ENCODE assay signal across 16 cellular contexts in the genomic region with DNA sequence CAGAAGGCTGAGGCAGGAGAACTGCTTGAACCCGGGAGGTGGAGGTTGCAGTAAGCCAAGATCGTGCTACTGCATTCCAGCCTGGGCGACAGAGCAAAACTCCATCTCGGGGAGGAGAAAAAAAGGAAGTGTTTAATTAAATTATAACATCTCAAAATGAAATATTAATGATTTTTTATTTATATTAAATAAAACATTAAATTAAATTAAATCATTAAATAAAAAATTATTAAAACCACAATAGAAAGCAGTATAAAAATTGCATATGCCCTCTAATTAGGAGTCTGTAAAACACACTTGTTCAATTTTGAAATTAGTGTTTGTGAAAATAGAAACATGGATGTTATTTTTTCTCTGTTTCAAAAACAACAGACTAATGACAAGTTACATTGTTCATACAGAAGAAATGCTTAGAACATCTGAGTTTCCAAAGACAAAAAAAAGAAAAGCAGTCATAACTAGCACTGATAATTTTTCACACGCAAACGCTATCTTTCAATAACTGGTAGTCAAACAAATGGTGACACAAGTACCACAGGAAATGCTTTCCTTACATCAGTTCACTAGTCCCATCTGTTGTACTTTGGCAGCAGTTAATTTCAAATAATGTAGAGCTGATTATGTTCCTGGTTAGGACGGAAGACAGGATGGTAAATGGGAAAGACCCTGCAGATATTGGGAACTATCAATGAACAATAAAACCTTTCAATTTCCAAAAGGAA. TPM values are rescaled to one million over a fixed set of nuclear protein-coding genes. Genes with fewer than 3 reads are reported as not detected.
DNase-seq lines count a peak whose midpoint lies in the region; ATAC-seq, FAIRE-seq and TF ChIP-seq lines count a peak whose summit lies in the region.
"Had no signal": no experiment of that assay in that cellular context is flagged by ENCODE, and none has a peak within 500 bp of the region (broad histone marks: within the 10 kb centered on the region; RNA-seq: fewer than 3 reads in every experiment).

No MANE protein-coding gene starts in this region.

- H2AK5ac ChIP-seq in trophoblast cell (ENCODE audit: low read length) = no peak overlapping the region

- no peak overlapping the region for H2BK5ac ChIP-seq in trophoblast cell (ENCODE audit: low read depth, low read length, poor library complexity)

- no peak overlapping the region for H3K14ac ChIP-seq in trophoblast cell (ENCODE audit: low read length)

- CTCF ChIA-PET in K562 (lab: Yijun Ruan, JAX; ENCODE audit: low intra/inter-chr PET ratio) = no interaction called here

- no peak overlapping the region for H3K4ac ChIP-seq in trophoblast cell (ENCODE audit: low read depth, low read length)

- ATAC-seq in K562 = no peak
- no peak for ATAC-seq in HG03108 (IDR thresholded peaks at IDR 0.05; ENCODE audit: unreplicated experiment)
- ATAC-seq in GM21515 (IDR thresholded peaks at IDR 0.05; ENCODE audit: unreplicated experiment) = no peak
- ATAC-seq: GM23338 had no signal

- H3K18ac ChIP-seq in trophoblast cell (ENCODE audit: low read length) = no peak overlapping the region

- TF ChIP-seq RAD21 in K562 (CRISPR knock-in tag; conservative IDR thresholded peaks at IDR 0.05 in 1 of 2, IDR thresholded peaks at IDR 0.05 in 1 of 2) = no peak

- H3K9me3 ChIP-seq in K562 (replicated peaks; ENCODE audit: control insufficient read depth, insufficient read depth, low read depth, low read length) (no peaks in the 10 kb centered on the region), kidney (ENCODE audit: control insufficient read depth in 1 of 2, low read length in 2 of 2) (no peaks in the 10 kb centered on the region), trophoblast cell (ENCODE audit: insufficient read depth, low read depth, low read length) (no peaks in the 10 kb centered on the region)
- H3K9me3 ChIP-seq: BLaER1, MG63, SK-N-SH had no signal

- in situ Hi-C loops in K562 (cut with MboI) = no loop called here

- no peak overlapping the region for H3K4me2 ChIP-seq in K562 (ENCODE audit: insufficient read depth, low read length)
- no peak overlapping the region for H3K4me2 ChIP-seq in trophoblast cell (ENCODE audit: low read length)
- H3K4me2 ChIP-seq: BLaER1, GM23338, KMS-11, SK-N-SH had no signal

- H4K20me1 ChIP-seq in K562 (replicated peaks; ENCODE audit: control insufficient read depth, insufficient read depth, low read length) = no peaks in the 10 kb centered on the region

- TF ChIP-seq CTCF in K562 (IDR thresholded peaks at IDR 0.05 in 2 of 3, conservative IDR thresholded peaks at IDR 0.05 in 1 of 3; ENCODE audit: insufficient read depth in 2 of 3, low read depth in 1 of 3, low read length in 3 of 3) (no peak), kidney (IDR thresholded peaks at IDR 0.05; ENCODE audit: borderline replicate concordance, extremely low read depth, insufficient read depth) (no peak)

- H3K79me1 ChIP-seq in trophoblast cell (ENCODE audit: low read length) = no peaks in the 10 kb centered on the region

- no peak overlapping the region for H2BK120ac ChIP-seq in trophoblast cell (ENCODE audit: insufficient read depth, low read length, poor library complexity)

- TF ChIP-seq EP300 in K562 (IDR thresholded peaks at IDR 0.05; ENCODE audit: low read length) = no peak

- no peak overlapping the region for H3K9ac ChIP-seq in K562 (ENCODE audit: insufficient read depth in 1 of 2, low read depth in 2 of 2, low read length in 2 of 2)
- H3K9ac ChIP-seq in kidney (ENCODE audit: low read length in 2 of 2) = no peak overlapping the region
- no peak overlapping the region for H3K9ac ChIP-seq in trophoblast cell (ENCODE audit: low read length)
- H3K9ac ChIP-seq: BLaER1, KMS-11, SK-N-SH had no signal

- peak; percentile 85 for FAIRE-seq in G401.6 (lab: Jason Lieb, UNC)
- FAIRE-seq in K562 (lab: Jason Lieb, UNC) = no peak
- FAIRE-seq in kidney (lab: Jason Lieb, UNC) = peak; percentile 8

- no TSS peak for BruUV-seq in K562 (replicated peaks; lab: Mats Ljungman, UMichigan)

- no peak overlapping the region for H4K91ac ChIP-seq in trophoblast cell (ENCODE audit: low read depth, low read length)

- H3K4me3 ChIP-seq in K562 = no peak overlapping the region
- H3K4me3 ChIP-seq in kidney (ENCODE audit: low read length in 2 of 2) = no peak overlapping the region
- no peak overlapping the region for H3K4me3 ChIP-seq in trophoblast cell (ENCODE audit: low read depth, low read length)
- H3K4me3 ChIP-seq: BLaER1, GM23338, MG63 had no signal

- POLR2A ChIA-PET in K562 (lab: Yijun Ruan, JAX) = interaction anchor here (1.4 kb wide), 1 partner anchor 11 kb away, joined by 6 read pairs; no protein-coding TSS in a partner anchor

- H3K36me3 ChIP-seq in K562 (ENCODE audit: control insufficient read depth, insufficient read depth, low read length) (no peaks in the 10 kb centered on the region), kidney (ENCODE audit: control insufficient read depth in 1 of 2, insufficient read depth in 2 of 2, low read length in 2 of 2) (no peaks in the 10 kb centered on the region), trophoblast cell (ENCODE audit: control insufficient read depth in 1 of 2, insufficient read depth in 2 of 2, low read length in 2 of 2) (no peaks in the 10 kb centered on the region)
- H3K36me3 ChIP-seq: MG63 had no signal

- DNase-seq in NCI-H446 treated with DMSO at 0.1 percent for 48 hours (lab: John Stamatoyannopoulos, UW) (peak; percentile 45), K562 (ENCODE audit: extremely low read depth in 1 of 4, low spot score in 3 of 4) (no peak), kidney (no peak), trophoblast cell (no peak)
- no peak for DNase-seq in activated CD4-positive, CD25-positive, alpha-beta regulatory T cell (lab: John Stamatoyannopoulos, UW)
- DNase-seq: MG63, NCI-H1092 treated with DMSO at 0.1 percent for 48 hours, NCI-H2029, SK-N-SH, T-helper 1 cell had no signal

- no peak for TF ChIP-seq POLR2A in K562 (conservative IDR thresholded peaks at IDR 0.05)

- H3K79me2 ChIP-seq in K562 (ENCODE audit: control insufficient read depth, insufficient read depth, low read length) (peaks cover 19% of the 10 kb centered on the region), trophoblast cell (ENCODE audit: control insufficient read depth, insufficient read depth, low read length, poor library complexity) (no peaks in the 10 kb centered on the region)

- 81% methylated on average over 7 of the region's 7 CpGs for WGBS in K562 (ENCODE audit: insufficient coverage, low coverage, missing lambda C conversion rate)
- no CpG with 5 or more reads among the region's 7 CpGs for WGBS in trophoblast cell (ENCODE audit: extremely low coverage, insufficient coverage, insufficient read length)

- H3K27ac ChIP-seq in K562 (ENCODE audit: extremely low read depth, low read depth, low read length) (no peak overlapping the region), kidney (ENCODE audit: low read depth in 2 of 2, low read length in 2 of 2) (no peak overlapping the region), trophoblast cell (ENCODE audit: low read depth, low read length) (no peak overlapping the region)
- H3K27ac ChIP-seq: BLaER1, KMS-11 had no signal

- H3K4me1 ChIP-seq in K562 (replicated peaks in 1 of 2; ENCODE audit: control insufficient read depth in 2 of 2, insufficient read depth in 2 of 2, low read length in 2 of 2) = peaks cover 4 to 7% of the 10 kb centered on the region in 2 experiments; a peak in 3 of 5 replicates
- no peaks in the 10 kb centered on the region for H3K4me1 ChIP-seq in kidney (ENCODE audit: control insufficient read depth in 1 of 2, insufficient read depth in 1 of 2, low read depth in 1 of 2, low read length in 2 of 2)
- no peaks in the 10 kb centered on the region for H3K4me1 ChIP-seq in trophoblast cell (ENCODE audit: control insufficient read depth in 1 of 2, insufficient read depth in 2 of 2, low read length in 2 of 2)

- H4K8ac ChIP-seq in trophoblast cell (ENCODE audit: low read depth, low read length) = no peak overlapping the region

- no peak overlapping the region for H3K23ac ChIP-seq in trophoblast cell (ENCODE audit: low read length)

- H2AFZ ChIP-seq in K562 (ENCODE audit: low read depth, low read length) (no peak overlapping the region), trophoblast cell (ENCODE audit: insufficient read depth, low read length, poor library complexity) (no peak overlapping the region)
- H2AFZ ChIP-seq: GM23338 had no signal

- H3K27me3 ChIP-seq in K562 (ENCODE audit: control insufficient read depth in 2 of 2, insufficient read depth in 2 of 2, low read length in 2 of 2) = no peaks in the 10 kb centered on the region
- H3K27me3 ChIP-seq in trophoblast cell (ENCODE audit: insufficient read depth, low read length) = no peaks in the 10 kb centered on the region
- H3K27me3 ChIP-seq: BLaER1, MG63 had no signal

- intact Hi-C loops in K562 (cut with micrococcal nuclease) (no loop called here), kidney (cut with DNase I) (no loop called here)

- H2BK12ac ChIP-seq in trophoblast cell (ENCODE audit: low read length) = no peak overlapping the region

- no peak overlapping the region for H4K12ac ChIP-seq in trophoblast cell (ENCODE audit: low read depth, low read length)

- H3K9me1 ChIP-seq in K562 (ENCODE audit: control insufficient read depth, insufficient read depth, low read length) = no peaks in the 10 kb centered on the region

TF ChIP-seq in K562, 482 proteins besides CTCF, POLR2A, EP300 and RAD21 (continues in another document):
- TF ChIP-seq FOXA1 (IDR thresholded peaks at IDR 0.05; ENCODE audit: borderline replicate concordance) = no peak

RNA-seq across cellular contexts. Expression of gene HECTD4, which starts 54.9 kb away (rescaled TPM):
- 228 and 304 TPM in 2 replicates for total RNA-seq in K562 (2011; cell fraction: chromatin; rRNA removed; ENCODE audit: low replicate concordance)
- 113 and 121 TPM in 2 replicates for total RNA-seq in K562 (2011; cell fraction: nucleolus; rRNA removed)
- 142 and 162 TPM in 2 replicates for total RNA-seq in K562 (2011; cell fraction: nucleoplasm; rRNA removed)
- total RNA-seq in K562 (2014; rRNA removed) (8.4 and 12.5 TPM in 2 replicates), K562 (2014; rRNA removed; fragmentation: Illumina TruSeq; extraction: Trizol) (13.5 and 15.0 TPM in 2 replicates), K562 (2015; rRNA removed; fragmentation: Illumina TruSeq; extraction: Trizol) (15.6 and 17.3 TPM in 2 replicates), K562 (2021) (25.2 and 33.3 TPM in 2 replicates), kidney (53.1 TPM)
- polyA plus RNA-seq in K562 (2011; rRNA removed) (11.0 and 16.1 TPM in 2 replicates), K562 (2014; fragmentation: Illumina TruSeq; extraction: Trizol) (13.6 and 14.6 TPM in 2 replicates), K562 (2014; fragmentation: Nextera tagmentation; extraction: Ambion mirVana) (1 to 10 TPM; 3.5 to 4.5 TPM), K562 (2014; rRNA removed) (11.5 and 14.7 TPM in 2 replicates), kidney (ENCODE audit: insufficient read depth, low read depth, low replicate concordance) (15.6 TPM)
- polyA plus RNA-seq in K562 (2011; cell fraction: cytosol; rRNA removed) = 6.2 and 6.6 TPM in 2 replicates
- polyA plus RNA-seq in K562 (2011; cell fraction: nucleus; rRNA removed) = 57.5 and 62.2 TPM in 2 replicates
- 17.5 and 22.3 TPM in 2 replicates for polyA plus RNA-seq in K562 (2012)
- 56.9 and 62.2 TPM in 2 replicates for polyA minus RNA-seq in K562 (2011; rRNA and poly(A)+ RNA removed)
- 24.2 and 31.3 TPM in 2 replicates for polyA minus RNA-seq in K562 (2011; cell fraction: cytosol; rRNA and poly(A)+ RNA removed)
- polyA minus RNA-seq in K562 (2011; cell fraction: nucleus; rRNA and poly(A)+ RNA removed) = 47.9 and 93.0 TPM in 2 replicates
- 9.2 and 10.2 TPM in 2 replicates for polyA plus RNA-seq in trophoblast cell (2013)
